23 cellular contexts compared by ENCODE assay signal in the genomic region with DNA sequence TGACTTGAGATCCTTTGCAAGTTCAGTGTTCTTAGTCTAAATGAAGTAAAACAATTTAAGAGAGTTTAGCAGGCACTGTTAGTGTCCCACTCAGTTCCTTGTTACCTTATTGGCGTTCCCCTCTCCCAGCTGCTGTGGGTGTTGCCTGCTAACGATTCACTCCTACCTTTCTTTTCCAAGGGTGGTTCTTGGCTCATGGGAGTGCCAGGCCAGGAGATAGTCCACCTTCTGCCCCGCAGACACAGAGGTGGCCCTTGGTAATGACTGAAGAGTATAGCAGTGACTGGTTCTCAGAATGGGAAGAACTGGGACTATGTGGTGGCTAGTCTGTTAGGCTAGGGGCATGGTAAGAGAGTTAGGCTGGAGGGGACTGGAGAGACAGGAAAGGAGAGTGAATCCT.
DNase-seq lines count a peak whose midpoint lies in the region; ATAC-seq, FAIRE-seq and TF ChIP-seq lines count a peak whose summit lies in the region.
"Had no signal": no experiment of that assay in that cellular context is flagged by ENCODE, and none has a peak within 500 bp of the region (broad histone marks: within the 10 kb centered on the region; RNA-seq: fewer than 3 reads in every experiment).

No MANE protein-coding gene starts in this region.

- peaks cover 30% of the 10 kb centered on the region for H3K4me1 Mint-ChIP-seq in stimulated activated memory B cell treated with anti-CD40 and anti-IgM and Interleukin-4, amounts not matched to agents 10 μg/mL and 1 μg/mL and 100 μg/mL, for 72 hours

- DNase-seq in Karpas-422: no peak
- DNase-seq in K562 (ENCODE audit: extremely low read depth in 1 of 4, low spot score in 3 of 4): no peak
- DNase-seq in left colon: no peak
- DNase-seq in mammary epithelial cell: no peak
- DNase-seq in cortex of kidney (lab: John Stamatoyannopoulos, UW): no peak
- no peak for DNase-seq in smooth muscle cell (lab: John Stamatoyannopoulos, UW; ENCODE audit: unreplicated experiment)
- DNase-seq: 8988T; ACHN; AML-193; BE2C; Calu3; CD4-positive, alpha-beta T cell; COR-L47; DMS53; DMS79 treated with DMSO at 0.1 percent for 48 hours; GF-D8; GOT3; H7; HCEC 1CT had no signal

- no peaks in the 10 kb centered on the region for H3K9me3 Mint-ChIP-seq in stimulated activated memory B cell treated with anti-CD40 and anti-IgM and Interleukin-4, amounts not matched to agents 10 μg/mL and 1 μg/mL and 100 μg/mL, for 72 hours
- H3K9me3 Mint-ChIP-seq: CD4-positive, alpha-beta T cell had no signal

- TF ChIP-seq CTCF in K562 (IDR thresholded peaks at IDR 0.05 in 2 of 3, conservative IDR thresholded peaks at IDR 0.05 in 1 of 3; ENCODE audit: insufficient read depth in 2 of 3, low read depth in 1 of 3, low read length in 3 of 3) (no peak), mammary epithelial cell (conservative IDR thresholded peaks at IDR 0.05 in 1 of 2, IDR thresholded peaks at IDR 0.05 in 1 of 2; ENCODE audit: extremely low read depth in 1 of 2, insufficient read depth in 1 of 2, low read depth in 1 of 2, low read length in 2 of 2) (no peak), smooth muscle cell (IDR thresholded peaks at IDR 0.05; ENCODE audit: borderline replicate concordance, insufficient read depth, poor library complexity, severe bottlenecking) (no peak)

- H2AFZ ChIP-seq in Karpas-422 (ENCODE audit: low read length) (no peak overlapping the region), K562 (ENCODE audit: low read depth, low read length) (peak overlapping the region; percentile 71), mammary epithelial cell (ENCODE audit: low read depth, low read length) (no peak overlapping the region), smooth muscle cell (ENCODE audit: low read depth) (no peak overlapping the region)

- H3K27ac ChIP-seq in Karpas-422 (ENCODE audit: low read length) (peak overlapping the region; percentile 99), K562 (ENCODE audit: extremely low read depth, low read depth, low read length) (peak overlapping the region; percentile 92), mammary epithelial cell (ENCODE audit: insufficient read depth, low read depth, low read length) (no peak overlapping the region), smooth muscle cell (ENCODE audit: low read depth) (no peak overlapping the region)
- H3K27ac ChIP-seq: A549; BLaER1 treated with 17β-estradiol and CSF1 and Interleukin-3, amounts not matched to agents 10 nM and 100 nM had no signal

- H4K20me1 ChIP-seq in Karpas-422 (ENCODE audit: insufficient read depth, low read depth, low read length) (no peaks in the 10 kb centered on the region), K562 (replicated peaks; ENCODE audit: control insufficient read depth, insufficient read depth, low read length) (no peaks in the 10 kb centered on the region), mammary epithelial cell (ENCODE audit: insufficient read depth, low read length) (no peaks in the 10 kb centered on the region), smooth muscle cell (ENCODE audit: low read depth) (no peaks in the 10 kb centered on the region)
- H4K20me1 ChIP-seq: BLaER1 treated with 17β-estradiol and CSF1 and Interleukin-3, amounts not matched to agents 10 nM and 100 nM had no signal

- H3K9me3 ChIP-seq in Karpas-422 (ENCODE audit: low read length) (no peaks in the 10 kb centered on the region), K562 (replicated peaks; ENCODE audit: control insufficient read depth, insufficient read depth, low read depth, low read length) (peaks cover 19% of the 10 kb centered on the region), mammary epithelial cell (replicated peaks; ENCODE audit: insufficient read depth, low read length) (no peaks in the 10 kb centered on the region), smooth muscle cell (replicated peaks; ENCODE audit: low read depth) (no peaks in the 10 kb centered on the region)
- H3K9me3 ChIP-seq: A549; BE2C; BLaER1 treated with 17β-estradiol and CSF1 and Interleukin-3, amounts not matched to agents 10 nM and 100 nM had no signal

- peak overlapping the region; percentile 75 for H3K9ac ChIP-seq in Karpas-422 (ENCODE audit: low read length)
- peak overlapping the region; percentile 3 to 65; a peak in 3 of 4 replicates for H3K9ac ChIP-seq in K562 (ENCODE audit: insufficient read depth in 1 of 2, low read depth in 2 of 2, low read length in 2 of 2)
- no peak overlapping the region for H3K9ac ChIP-seq in mammary epithelial cell (ENCODE audit: insufficient read depth, low read length)
- no peak overlapping the region for H3K9ac ChIP-seq in smooth muscle cell (ENCODE audit: low read depth)
- H3K9ac ChIP-seq: BLaER1 treated with 17β-estradiol and CSF1 and Interleukin-3, amounts not matched to agents 10 nM and 100 nM had no signal

- H3K36me3 ChIP-seq in Karpas-422 (ENCODE audit: insufficient read depth, low read length): no peaks in the 10 kb centered on the region
- H3K36me3 ChIP-seq in K562 (ENCODE audit: control insufficient read depth, insufficient read depth, low read length): no peaks in the 10 kb centered on the region; the same call in 2 of the 3 replicates
- no peaks in the 10 kb centered on the region for H3K36me3 ChIP-seq in mammary epithelial cell (ENCODE audit: insufficient read depth, low read length)
- H3K36me3 ChIP-seq in smooth muscle cell (ENCODE audit: low read depth): no peaks in the 10 kb centered on the region
- H3K36me3 ChIP-seq: BE2C; BLaER1 treated with 17β-estradiol and CSF1 and Interleukin-3, amounts not matched to agents 10 nM and 100 nM had no signal

- 39% methylated on average over 3 of the region's 3 CpGs for WGBS in K562 (ENCODE audit: insufficient coverage, low coverage, missing lambda C conversion rate)
- 70% methylated on average over 3 of the region's 3 CpGs for WGBS in mammary epithelial cell (ENCODE audit: low coverage, missing lambda C conversion rate)
- WGBS in smooth muscle cell (ENCODE audit: low lambda C conversion rate): 98% methylated on average over 3 of the region's 3 CpGs

- no peaks in the 10 kb centered on the region for H3F3A ChIP-seq in smooth muscle cell (ENCODE audit: low read depth)

- no peaks in the 10 kb centered on the region for H3K27me3 Mint-ChIP-seq in stimulated activated memory B cell treated with anti-CD40 and anti-IgM and Interleukin-4, amounts not matched to agents 10 μg/mL and 1 μg/mL and 100 μg/mL, for 72 hours

- no peak overlapping the region for H3K4me3 Mint-ChIP-seq in stimulated activated memory B cell treated with anti-CD40 and anti-IgM and Interleukin-4, amounts not matched to agents 10 μg/mL and 1 μg/mL and 100 μg/mL, for 72 hours
- H3K4me3 Mint-ChIP-seq: CD4-positive, alpha-beta T cell had no signal

- BruUV-seq in K562 (replicated peaks; lab: Mats Ljungman, UMichigan) (no TSS peak), mammary epithelial cell (replicated peaks; lab: Mats Ljungman, UMichigan) (no TSS peak)

- no peak for TF ChIP-seq POLR2A in K562 (conservative IDR thresholded peaks at IDR 0.05)

- no peaks in the 10 kb centered on the region for H3K9me1 ChIP-seq in K562 (ENCODE audit: control insufficient read depth, insufficient read depth, low read length)

- CTCF ChIA-PET in K562 (lab: Yijun Ruan, JAX; ENCODE audit: low intra/inter-chr PET ratio) (no interaction called here), mammary epithelial cell (lab: Charles Lee; ENCODE audit: low non-redundant PET) (no interaction called here)

- POLR2A ChIA-PET in K562 (lab: Yijun Ruan, JAX): interaction anchor here (0.6 to 2.5 kb wide), 10 partner anchors 14 to 575 kb away, joined by 3 to 11 read pairs (median 4); no protein-coding TSS in a partner anchor

- 0 out of 4 replicates have a peak, but pooled peaks of 1 of the 2 experiments have one; percentile 8 for TF ChIP-seq RAD21 in K562 (CRISPR knock-in tag; conservative IDR thresholded peaks at IDR 0.05 in 1 of 2, IDR thresholded peaks at IDR 0.05 in 1 of 2)

- in situ Hi-C loops in K562 (cut with MboI) (loop anchor here (5.0 kb wide), 1 partner anchor 134 kb away; no protein-coding TSS in a partner anchor), mammary epithelial cell (cut with MboI; ENCODE audit: low sequenced_read_pairs in 2 of 2) (no loop called here)

- peak overlapping the region; percentile 42 for H3K27ac Mint-ChIP-seq in stimulated activated memory B cell treated with anti-CD40 and anti-IgM and Interleukin-4, amounts not matched to agents 10 μg/mL and 1 μg/mL and 100 μg/mL, for 72 hours
- H3K27ac Mint-ChIP-seq: CD4-positive, alpha-beta T cell had no signal

- no peak for FAIRE-seq in K562 (lab: Jason Lieb, UNC)
- FAIRE-seq: A549 had no signal

- H3K79me2 ChIP-seq in Karpas-422 (ENCODE audit: low read length) (no peaks in the 10 kb centered on the region), K562 (ENCODE audit: control insufficient read depth, insufficient read depth, low read length) (no peaks in the 10 kb centered on the region), mammary epithelial cell (ENCODE audit: insufficient read depth, low read length) (no peaks in the 10 kb centered on the region), smooth muscle cell (ENCODE audit: low read depth) (no peaks in the 10 kb centered on the region)

- H3K9me2 ChIP-seq in Karpas-422 (replicated peaks; ENCODE audit: insufficient read depth, low read length): no peaks in the 10 kb centered on the region

- dilution Hi-C loops in mammary epithelial cell (cut with HindIII; ENCODE audit: low sequenced_read_pairs): no loop called here

- H3K4me2 ChIP-seq in Karpas-422 (ENCODE audit: low read depth, low read length, poor library complexity, severe bottlenecking) (peak overlapping the region; percentile 69), K562 (ENCODE audit: insufficient read depth, low read length) (peak overlapping the region; percentile 84), mammary epithelial cell (ENCODE audit: insufficient read depth, low read depth, low read length) (no peak overlapping the region), smooth muscle cell (no peak overlapping the region)
- H3K4me2 ChIP-seq: A549; BLaER1 treated with 17β-estradiol and CSF1 and Interleukin-3, amounts not matched to agents 10 nM and 100 nM had no signal

- no peak for TF ChIP-seq EP300 in K562 (IDR thresholded peaks at IDR 0.05; ENCODE audit: low read length)

- no peaks in the 10 kb centered on the region for H3K36me3 Mint-ChIP-seq in stimulated activated memory B cell treated with anti-CD40 and anti-IgM and Interleukin-4, amounts not matched to agents 10 μg/mL and 1 μg/mL and 100 μg/mL, for 72 hours
- H3K36me3 Mint-ChIP-seq: CD14-positive monocyte had no signal

- H3K27me3 ChIP-seq in Karpas-422 (ENCODE audit: low read length): no peaks in the 10 kb centered on the region
- no peaks in the 10 kb centered on the region for H3K27me3 ChIP-seq in K562 (ENCODE audit: control insufficient read depth in 2 of 2, insufficient read depth in 2 of 2, low read length in 2 of 2)
- H3K27me3 ChIP-seq in mammary epithelial cell (ENCODE audit: insufficient read depth, low read length): no peaks in the 10 kb centered on the region
- no peaks in the 10 kb centered on the region for H3K27me3 ChIP-seq in smooth muscle cell (ENCODE audit: low read depth)
- H3K27me3 ChIP-seq: BE2C; BLaER1 treated with 17β-estradiol and CSF1 and Interleukin-3, amounts not matched to agents 10 nM and 100 nM had no signal

- intact Hi-C loops in K562 (cut with micrococcal nuclease) (loop anchor here (1.0 to 10.0 kb wide), 12 partner anchors 49 to 1371 kb away; no protein-coding TSS in a partner anchor), left colon (cut with DNase I, micrococcal nuclease) (no loop called here), mammary epithelial cell (cut with micrococcal nuclease) (loop anchor here (2.0 to 5.0 kb wide), 3 partner anchors 123 to 1371 kb away; no protein-coding TSS in a partner anchor)

- H3K4me3 ChIP-seq in Karpas-422 (ENCODE audit: low read length): peak overlapping the region; percentile 57
- H3K4me3 ChIP-seq in K562: no peak overlapping the region
- no peak overlapping the region for H3K4me3 ChIP-seq in mammary epithelial cell (replicated peaks in 1 of 3; ENCODE audit: insufficient read depth in 1 of 3, low read depth in 2 of 3, low read length in 3 of 3)
- no peak overlapping the region for H3K4me3 ChIP-seq in smooth muscle cell
- H3K4me3 ChIP-seq: A549; BLaER1 treated with 17β-estradiol and CSF1 and Interleukin-3, amounts not matched to agents 10 nM and 100 nM had no signal

- H3K4me1 ChIP-seq in Karpas-422 (ENCODE audit: low read length): peaks cover 77% of the 10 kb centered on the region
- H3K4me1 ChIP-seq in K562 (replicated peaks in 1 of 2; ENCODE audit: control insufficient read depth in 2 of 2, insufficient read depth in 2 of 2, low read length in 2 of 2): peaks cover 23 to 63% of the 10 kb centered on the region in 2 experiments
- no peaks in the 10 kb centered on the region for H3K4me1 ChIP-seq in mammary epithelial cell (ENCODE audit: insufficient read depth, low read length)
- no peaks in the 10 kb centered on the region for H3K4me1 ChIP-seq in smooth muscle cell (ENCODE audit: low read depth)
- H3K4me1 ChIP-seq: A549, BE2C had no signal

- peak; percentile 5 for ATAC-seq in K562
- ATAC-seq in left colon: peak; percentile 73
- no peak for ATAC-seq in stimulated activated memory B cell treated with anti-CD40 and anti-IgM and Interleukin-4, amounts not matched to agents 10 μg/mL and 1 μg/mL and 100 μg/mL, for 72 hours
- ATAC-seq: A549 had no signal

Comparison
In these comparisons a context has a peak if more than half of its experiments do, and no peak if none do; other contexts are left out.
1. H3K27ac ChIP-seq: peak in Karpas-422 (single experiment) and K562 (single experiment); none in mammary epithelial cell (single experiment) and smooth muscle cell (single experiment).
2. H3K4me2 ChIP-seq: peak in Karpas-422 (single experiment) and K562 (single experiment); none in mammary epithelial cell (single experiment) and smooth muscle cell (single experiment).
3. H3K9ac ChIP-seq: peak in Karpas-422 (single experiment) and K562 (2 of 2); none in mammary epithelial cell (single experiment) and smooth muscle cell (single experiment).
4. intact Hi-C loops: an anchor here in K562 (1.0 to 10.0 kb wide) and mammary epithelial cell (2.0 to 5.0 kb wide); none called in left colon.